Comparison of ENCODE assay signal across 8 cellular contexts in the genomic region with DNA sequence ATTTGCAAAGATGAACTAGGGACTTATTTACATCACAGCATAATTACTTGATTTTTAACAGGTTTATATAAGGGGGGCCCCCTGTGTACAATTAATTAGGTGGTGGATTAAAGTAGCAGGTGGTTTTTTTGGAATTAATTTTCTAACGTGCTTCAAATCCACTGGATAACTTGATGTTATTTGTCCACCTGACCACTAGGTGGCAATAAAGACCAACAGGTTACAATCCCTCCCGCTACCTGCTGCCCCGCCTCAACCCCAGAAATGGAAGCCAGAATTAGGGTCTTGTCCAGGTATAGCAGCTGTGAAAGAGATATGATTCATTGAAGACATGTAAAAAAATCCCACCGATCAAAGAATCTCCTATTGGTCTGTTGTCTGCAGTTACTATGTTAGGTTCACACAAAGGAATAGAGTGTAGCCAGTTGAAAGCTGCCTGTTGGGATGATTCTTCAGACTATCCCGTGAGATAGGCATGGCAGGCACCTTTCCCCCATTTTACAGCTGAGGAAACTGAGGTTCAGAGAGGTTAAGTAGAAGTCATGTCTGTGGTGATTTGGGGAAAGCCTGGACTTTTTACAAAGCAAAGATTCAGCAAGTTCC. TPM values are rescaled to one million over a fixed set of nuclear protein-coding genes. Genes with fewer than 3 reads are reported as not detected.
DNase-seq lines count a peak whose midpoint lies in the region; ATAC-seq and TF ChIP-seq lines count a peak whose summit lies in the region.

No MANE protein-coding gene starts in this region.

- POLR2A ChIA-PET in activated CD4-positive, alpha-beta T cell treated with anti-CD3 and anti-CD28 coated beads, Interleukin-2, amount 10 ng/mL, durations not matched to agents 7 days and 5 days (lab: Charles Lee), result no interaction called here

- no peaks in the 10 kb centered on the region for H3K36me3 Mint-ChIP-seq in activated CD4-positive, alpha-beta T cell treated with anti-CD3 and anti-CD28 coated beads, Interleukin-2, amount 10 ng/mL, durations not matched to agents 7 days and 5 days (ENCODE audit: low read depth)

- CTCF ChIA-PET in activated CD4-positive, alpha-beta T cell treated with anti-CD3 and anti-CD28 coated beads, Interleukin-2, amount 10 ng/mL, durations not matched to agents 7 days and 5 days (lab: Charles Lee), result interaction anchor here (0.9 kb wide), 1 partner anchor 980 kb away, joined by 3 read pairs; no protein-coding TSS in a partner anchor

- peak; percentile 53 for ATAC-seq in HG02798 (IDR thresholded peaks at IDR 0.05; ENCODE audit: poor library complexity, unreplicated experiment)

- H3K4me3 ChIP-seq in foreskin fibroblast (ENCODE audit: low read depth in 1 of 2, low read length in 2 of 2), result no peak overlapping the region

- no peaks in the 10 kb centered on the region for H3K27me3 Mint-ChIP-seq in activated CD4-positive, alpha-beta T cell treated with anti-CD3 and anti-CD28 coated beads, Interleukin-2, amount 10 ng/mL, durations not matched to agents 7 days and 5 days

- H3K4me3 Mint-ChIP-seq in activated CD4-positive, alpha-beta T cell treated with anti-CD3 and anti-CD28 coated beads, Interleukin-2, amount 10 ng/mL, durations not matched to agents 7 days and 5 days, result no peak overlapping the region

- peaks cover 20% of the 10 kb centered on the region for H3K4me1 Mint-ChIP-seq in activated CD4-positive, alpha-beta T cell treated with anti-CD3 and anti-CD28 coated beads, Interleukin-2, amount 10 ng/mL, durations not matched to agents 7 days and 5 days

- no peaks in the 10 kb centered on the region for H3K9me3 Mint-ChIP-seq in activated CD4-positive, alpha-beta T cell treated with anti-CD3 and anti-CD28 coated beads, Interleukin-2, amount 10 ng/mL, durations not matched to agents 7 days and 5 days

- TF ChIP-seq CTCF in GM10266 (IDR thresholded peaks at IDR 0.05; ENCODE audit: control insufficient read depth, insufficient read depth, low read depth, missing control alignments), result peak; percentile 76
- peak; percentile 52 for TF ChIP-seq CTCF in foreskin fibroblast (IDR thresholded peaks at IDR 0.05; ENCODE audit: low read depth, low read length)

- DNase-seq in AG08396 (ENCODE audit: low spot score) (peak; percentile 27), GM10266 (ENCODE audit: extremely low spot score) (peak; percentile 59), NCI-H2107 treated with DMSO at 0.1 percent for 48 hours (lab: John Stamatoyannopoulos, UW; ENCODE audit: unreplicated experiment) (peak; percentile 88), foreskin fibroblast (peak; percentile 9 to 55), renal cortical epithelial cell (ENCODE audit: low read depth) (peak; percentile 49), GF-D8 (lab: John Stamatoyannopoulos, UW) (no peak)
- peak; percentile 51 for DNase-seq in activated CD4-positive, alpha-beta T cell treated with anti-CD3 and anti-CD28 coated beads, Interleukin-2, amount 10 ng/mL, durations not matched to agents 7 days and 5 days

- no peak overlapping the region for H3K27ac Mint-ChIP-seq in activated CD4-positive, alpha-beta T cell treated with anti-CD3 and anti-CD28 coated beads, Interleukin-2, amount 10 ng/mL, durations not matched to agents 7 days and 5 days

RNA-seq across cellular contexts. Expression of gene MFSD1, which starts 44.0 kb away (rescaled TPM):
- total RNA-seq in activated CD4-positive, alpha-beta T cell treated with anti-CD3 and anti-CD28 coated beads, Interleukin-2, amount 10 ng/mL, durations not matched to agents 7 days and 5 days, result 10 to 100 TPM; 25.1 to 30.5 TPM
- 97.6 and 98.1 TPM in 2 replicates for total RNA-seq in renal cortical epithelial cell
